1 cellular context compared by ENCODE assay signal in the genomic region with DNA sequence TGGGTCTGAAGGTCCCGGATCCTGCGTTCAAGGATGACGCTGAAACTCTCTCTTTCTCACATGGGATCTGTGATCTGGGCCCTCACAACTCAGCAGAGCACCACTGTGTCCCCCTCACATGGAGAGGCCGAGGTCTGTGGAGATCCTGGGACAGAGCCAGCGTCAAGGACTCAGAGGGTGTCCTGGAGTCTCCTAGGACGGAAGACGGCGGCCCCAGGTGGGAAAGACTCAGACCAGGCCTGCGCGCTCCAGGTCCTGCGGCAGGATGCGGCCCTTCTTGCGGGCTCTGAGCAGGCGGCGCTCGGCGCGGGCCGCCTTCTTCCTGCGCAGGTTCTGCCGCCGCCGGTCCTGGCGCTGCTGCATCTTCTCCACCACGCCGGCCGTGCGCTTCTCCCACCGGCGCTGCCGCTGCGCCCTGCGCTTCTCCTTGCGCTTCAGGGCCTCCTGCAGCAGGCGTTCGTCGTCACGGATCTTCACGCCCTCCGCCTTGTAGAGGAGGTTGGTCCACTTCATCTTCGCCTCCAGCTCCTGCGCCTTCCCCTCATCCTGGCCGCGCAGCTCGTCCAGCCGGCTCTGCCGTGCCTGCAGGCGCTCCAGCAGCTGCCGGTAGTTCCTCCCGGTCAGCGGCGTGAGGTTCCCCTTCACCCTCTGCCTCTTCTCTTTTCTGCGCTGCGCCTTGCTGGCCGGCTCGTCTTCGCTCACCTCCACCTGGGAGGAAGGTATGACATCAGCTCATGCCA.
TF ChIP-seq lines count a peak whose summit lies in the region.

No MANE protein-coding gene starts in this region.

TF ChIP-seq in K562, 482 proteins besides CTCF, POLR2A, EP300 and RAD21:
- TF ChIP-seq RBM22 (IDR thresholded peaks at IDR 0.05; ENCODE audit: low read depth, low read length, poor library complexity, severe bottlenecking) (peak; percentile 45), ZNF77 (CRISPR knock-in tag; IDR thresholded peaks at IDR 0.05) (no peak), RBFOX2 (IDR thresholded peaks at IDR 0.05; ENCODE audit: low read depth, low read length) (peak; percentile 64)
- TF ChIP-seq, protein P1, sequence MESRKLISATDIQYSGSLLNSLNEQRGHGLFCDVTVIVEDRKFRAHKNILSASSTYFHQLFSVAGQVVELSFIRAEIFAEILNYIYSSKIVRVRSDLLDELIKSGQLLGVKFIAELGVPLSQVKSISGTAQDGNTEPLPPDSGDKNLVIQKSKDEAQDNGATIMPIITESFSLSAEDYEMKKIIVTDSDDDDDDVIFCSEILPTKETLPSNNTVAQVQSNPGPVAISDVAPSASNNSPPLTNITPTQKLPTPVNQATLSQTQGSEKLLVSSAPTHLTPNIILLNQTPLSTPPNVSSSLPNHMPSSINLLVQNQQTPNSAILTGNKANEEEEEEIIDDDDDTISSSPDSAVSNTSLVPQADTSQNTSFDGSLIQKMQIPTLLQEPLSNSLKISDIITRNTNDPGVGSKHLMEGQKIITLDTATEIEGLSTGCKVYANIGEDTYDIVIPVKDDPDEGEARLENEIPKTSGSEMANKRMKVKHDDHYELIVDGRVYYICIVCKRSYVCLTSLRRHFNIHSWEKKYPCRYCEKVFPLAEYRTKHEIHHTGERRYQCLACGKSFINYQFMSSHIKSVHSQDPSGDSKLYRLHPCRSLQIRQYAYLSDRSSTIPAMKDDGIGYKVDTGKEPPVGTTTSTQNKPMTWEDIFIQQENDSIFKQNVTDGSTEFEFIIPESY (CRISPR knock-in tag; IDR thresholded peaks at IDR 0.05), result peak; percentile 77
